Comparison of ENCODE assay signal across 13 cellular contexts in the genomic region with DNA sequence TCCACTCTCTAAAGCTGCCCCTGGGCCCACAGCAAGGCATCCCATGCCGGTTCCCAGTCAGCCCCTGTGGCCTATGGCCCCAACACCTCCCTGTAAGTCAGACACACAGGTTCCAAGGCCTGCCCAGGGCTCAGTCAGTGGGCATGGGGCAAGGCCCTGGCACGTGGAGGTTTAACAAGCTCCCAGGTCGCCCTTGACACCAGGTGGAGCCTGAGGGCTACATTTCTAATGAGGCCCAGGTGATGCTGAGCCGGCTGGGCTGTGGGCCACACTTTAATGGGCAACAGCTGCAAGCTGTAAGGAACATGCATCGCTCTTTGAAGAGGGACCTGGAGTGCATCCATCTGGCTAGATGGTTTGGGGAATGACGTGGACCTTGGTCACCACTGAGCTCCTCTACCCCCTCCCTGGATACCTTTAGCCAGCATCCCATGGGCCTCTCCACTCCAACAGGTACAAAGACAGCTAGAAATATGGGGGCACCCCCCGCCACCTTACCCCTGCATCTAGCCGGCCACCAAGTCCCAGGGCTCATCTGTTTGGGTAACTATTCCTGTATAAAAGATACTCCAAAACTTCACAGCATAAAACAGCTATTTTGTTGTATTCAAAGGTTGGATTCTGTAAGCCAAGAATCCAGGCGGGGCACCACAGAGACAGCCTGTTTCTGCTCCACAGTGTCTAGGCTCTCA.
DNase-seq lines count a peak whose midpoint lies in the region; ATAC-seq and TF ChIP-seq lines count a peak whose summit lies in the region.
"Had no signal": no experiment of that assay in that cellular context is flagged by ENCODE, and none has a peak within 500 bp of the region (broad histone marks: within the 10 kb centered on the region; RNA-seq: fewer than 3 reads in every experiment).

No MANE protein-coding gene starts in this region.

- H3K9ac ChIP-seq in SK-N-SH, result no peak overlapping the region
- H3K9ac ChIP-seq in neuronal stem cell (ENCODE audit: low read depth, low read length, poor library complexity), result no peak overlapping the region

- H2AFZ ChIP-seq in SK-N-SH (ENCODE audit: low read depth) (no peak overlapping the region), neuronal stem cell (ENCODE audit: low read length) (no peak overlapping the region)

- H3K9me2 ChIP-seq in SK-N-SH, result no peaks in the 10 kb centered on the region

- no peaks in the 10 kb centered on the region for H3K27me3 ChIP-seq in SK-N-SH (ENCODE audit: insufficient read depth)
- no peaks in the 10 kb centered on the region for H3K27me3 ChIP-seq in neuronal stem cell (ENCODE audit: control insufficient read depth in 3 of 3, insufficient read depth in 3 of 3, low read depth in 1 of 3, low read length in 3 of 3)

- no peaks in the 10 kb centered on the region for H3K36me3 ChIP-seq in SK-N-SH (replicated peaks in 1 of 2; ENCODE audit: control insufficient read depth in 1 of 2, insufficient read depth in 2 of 2, low read length in 1 of 2)
- H3K36me3 ChIP-seq in neuronal stem cell (replicated peaks in 1 of 2; ENCODE audit: control insufficient read depth in 2 of 2, insufficient read depth in 2 of 2, low read length in 2 of 2), result no peaks in the 10 kb centered on the region

- H3K27ac Mint-ChIP-seq in brain, result peak overlapping the region in 1 of 5 experiments; percentile 63

- no peaks in the 10 kb centered on the region for H4K20me1 ChIP-seq in SK-N-SH (ENCODE audit: insufficient read depth)

- H3K23ac ChIP-seq in neuronal stem cell (ENCODE audit: low read depth, low read length, poor library complexity), result peak overlapping the region; percentile 78

- TF ChIP-seq CTCF in SK-N-SH (IDR thresholded peaks at IDR 0.05) (no peak), brain (conservative IDR thresholded peaks at IDR 0.05) (peak; percentile 34 to 37)

- H3K27me3 Mint-ChIP-seq in brain, result peaks cover 10% of the 10 kb centered on the region

- peak; percentile 38 for TF ChIP-seq RAD21 in SK-N-SH (IDR thresholded peaks at IDR 0.05; ENCODE audit: low read length)

- peak overlapping the region; percentile 58 for H3K18ac ChIP-seq in neuronal stem cell (ENCODE audit: low read length)

- H3K4ac ChIP-seq in neuronal stem cell (ENCODE audit: low read length), result peak overlapping the region; percentile 19

- no peak overlapping the region for H2BK15ac ChIP-seq in neuronal stem cell (ENCODE audit: low read length)

- no peak overlapping the region for H3K14ac ChIP-seq in neuronal stem cell (ENCODE audit: low read length)

- H3K27ac ChIP-seq in SK-N-SH (ENCODE audit: low read depth in 2 of 2, low read length in 1 of 2) (no peak overlapping the region), neuronal stem cell (replicated peaks; ENCODE audit: low read length) (no peak overlapping the region)

- WGBS in SK-N-SH (ENCODE audit: low lambda C conversion rate), result 29% methylated on average over 7 of the region's 9 CpGs
- WGBS in neuronal stem cell (ENCODE audit: extremely low coverage in 2 of 2, insufficient read length in 2 of 2, insufficient replicate concordance in 1 of 2), 2 donors, result no CpG with 5 or more reads among the region's 9 CpGs

- H2AK5ac ChIP-seq in neuronal stem cell (ENCODE audit: low read depth, low read length), result no peak overlapping the region

- H3K79me1 ChIP-seq in neuronal stem cell (ENCODE audit: low read depth, low read length), result no peaks in the 10 kb centered on the region

- H3K4me3 Mint-ChIP-seq in brain, result no peak overlapping the region

- H3K4me2 ChIP-seq in SK-N-SH (no peak overlapping the region), neuronal stem cell (ENCODE audit: insufficient read depth, low read length, poor library complexity, severe bottlenecking) (no peak overlapping the region)

- no peak overlapping the region for H4K8ac ChIP-seq in neuronal stem cell (ENCODE audit: low read depth, low read length)

- H3K36me3 Mint-ChIP-seq in brain, result no peaks in the 10 kb centered on the region

- no peaks in the 10 kb centered on the region for H3K79me2 ChIP-seq in SK-N-SH (ENCODE audit: insufficient read depth)

- H3F3A ChIP-seq in SK-N-SH (replicated peaks; ENCODE audit: insufficient read depth), result no peaks in the 10 kb centered on the region

- peak in 1 of 2 experiments; percentile 44; a peak in 1 of 4 replicates for TF ChIP-seq EP300 in SK-N-SH (IDR thresholded peaks at IDR 0.05; ENCODE audit: borderline replicate concordance in 1 of 2, low read depth in 1 of 2, low read length in 1 of 2)

- H2BK12ac ChIP-seq in neuronal stem cell (ENCODE audit: low read length), result no peak overlapping the region

- POLR2A ChIA-PET in SK-N-SH (lab: Yijun Ruan, JAX), result interaction anchor here (1.0 kb wide), 1 partner anchor 42 kb away, joined by 3 read pairs; no protein-coding TSS in a partner anchor

- no peak for ATAC-seq in SK-N-SH treated with all-trans-retinoic acid at 6 μM for 48 hours
- no peak for ATAC-seq in GM21825 (IDR thresholded peaks at IDR 0.05; ENCODE audit: unreplicated experiment)
- ATAC-seq in GM18867 (IDR thresholded peaks at IDR 0.05; ENCODE audit: unreplicated experiment), result no peak

- H3K9me3 ChIP-seq in SK-N-SH (no peaks in the 10 kb centered on the region), neuronal stem cell (replicated peaks in 1 of 2; ENCODE audit: control insufficient read depth in 2 of 2, insufficient read depth in 1 of 2, low read depth in 1 of 2, low read length in 2 of 2) (peaks cover 5 to 10% of the 10 kb centered on the region in 2 donors)

- DNase-seq in SK-N-SH (peak; percentile 53), NCI-H1436 treated with DMSO at 0.1 percent for 48 hours (lab: John Stamatoyannopoulos, UW) (peak; percentile 58), neuronal stem cell (ENCODE audit: low spot score) (no peak), foreskin melanocyte (no peak)
- DNase-seq: AML-193; GOT3; NCI-H82; stimulated activated CD4-positive, alpha-beta T cell treated with anti-CD3 and anti-CD28 coated beads, Interleukin-2, amount 100 ng/mL, for 48 hours; T1000 had no signal

- H3K4me1 ChIP-seq in SK-N-SH (ENCODE audit: control insufficient read depth in 1 of 2, insufficient read depth in 2 of 2, low read depth in 1 of 2, low read length in 1 of 2) (peaks cover 0 to 36% of the 10 kb centered on the region in 2 experiments; a peak in 1 of 4 replicates), neuronal stem cell (ENCODE audit: control insufficient read depth in 2 of 2, insufficient read depth in 1 of 2, low read depth in 1 of 2, low read length in 2 of 2) (no peaks in the 10 kb centered on the region)

- H3K4me1 Mint-ChIP-seq in brain, result peaks cover 5% of the 10 kb centered on the region

- H4K91ac ChIP-seq in neuronal stem cell (ENCODE audit: low read depth, low read length, poor library complexity), result peak overlapping the region; percentile 67

- H2BK120ac ChIP-seq in neuronal stem cell (ENCODE audit: low read depth, low read length), result no peak overlapping the region

- H3K9me3 Mint-ChIP-seq in brain, result peaks cover 3 to 15% (median 12%) of the 10 kb centered on the region in 5 experiments

- no peak overlapping the region for H2BK5ac ChIP-seq in neuronal stem cell (ENCODE audit: low read length)

- CTCF ChIA-PET in SK-N-SH (lab: Yijun Ruan, JAX), result interaction anchor here (0.6 to 2.4 kb wide), 9 partner anchors 11 to 301 kb away, joined by 3 to 21 read pairs (median 3); no protein-coding TSS in a partner anchor

- H3K4me3 ChIP-seq in SK-N-SH (ENCODE audit: low read depth in 2 of 2, low read length in 1 of 2) (no peak overlapping the region), neuronal stem cell (ENCODE audit: low read length in 2 of 2) (no peak overlapping the region)

TF ChIP-seq in SK-N-SH, 30 proteins besides CTCF, POLR2A, EP300 and RAD21:
- TF ChIP-seq CHD2 (IDR thresholded peaks at IDR 0.05; ENCODE audit: low read length, partially characterized antibody), result no peak
- no peak for TF ChIP-seq RCOR1 (IDR thresholded peaks at IDR 0.05; ENCODE audit: low read length)
- TF ChIP-seq TEAD4 (IDR thresholded peaks at IDR 0.05; ENCODE audit: borderline replicate concordance, insufficient read depth), result no peak

TF ChIP-seq in SK-N-SH treated with all-trans-retinoic acid at 6 μM for 48 hours, 23 proteins besides CTCF, POLR2A, EP300 and RAD21 (continues in another document):
- TF ChIP-seq CREB5 (CRISPR knock-in tag; IDR thresholded peaks at IDR 0.05; ENCODE audit: low read depth), result no peak
- no peak for TF ChIP-seq ZFP30 (CRISPR knock-in tag; IDR thresholded peaks at IDR 0.05)
- no peak for TF ChIP-seq CSDC2 (CRISPR knock-in tag; IDR thresholded peaks at IDR 0.05)
- no peak for TF ChIP-seq ZNF565 (CRISPR knock-in tag; conservative IDR thresholded peaks at IDR 0.05; ENCODE audit: low read depth)
- TF ChIP-seq TCF4 (CRISPR knock-in tag; IDR thresholded peaks at IDR 0.05; ENCODE audit: borderline replicate concordance), result no peak

Comparison
In these comparisons a context has a peak if more than half of its experiments do, and no peak if none do; other contexts are left out.
1. DNase-seq: peak in SK-N-SH (single experiment) and NCI-H1436 treated with DMSO at 0.1 percent for 48 hours (single experiment); none in neuronal stem cell (single experiment) and foreskin melanocyte (single experiment).